Comparison of ENCODE assay signal across 21 cellular contexts in genomic region chrY:12593527-12594216, GRCh38.
DNase-seq lines count a peak whose midpoint lies in the region; ATAC-seq and FAIRE-seq lines count a peak whose summit lies in the region.
"Had no signal": no experiment of that assay in that cellular context is flagged by ENCODE, and none has a peak within 500 bp of the region (broad histone marks: within the 10 kb centered on the region; RNA-seq: fewer than 3 reads in every experiment).

No MANE protein-coding gene starts in this region.

- WGBS in small intestine, 3 donors, result 52 to 58% methylated on average over 5 of the region's 5 CpGs; no CpG with 5 or more reads in 1 of the 3 donors

- H3K36me3 Mint-ChIP-seq in activated T-cell treated with anti-CD3 and anti-CD28 coated beads, Interleukin-2, amount 50 U/mL, for 72 hours (ENCODE audit: insufficient read depth in 2 of 2), result peaks cover 0 to 24% of the 10 kb centered on the region in 2 donors
- no peaks in the 10 kb centered on the region for H3K36me3 Mint-ChIP-seq in activated T-helper 17 cell treated with anti-CD3 and anti-CD28 coated beads, Interleukin-2, amount 50 U/mL, for 72 hours (ENCODE audit: low read depth)

- no peaks in the 10 kb centered on the region for H3K9me3 ChIP-seq in small intestine (ENCODE audit: control insufficient read depth, low read depth)
- H3K9me3 ChIP-seq: upper lobe of right lung had no signal

- no peaks in the 10 kb centered on the region for H3K4me1 ChIP-seq in small intestine (ENCODE audit: control insufficient read depth in 2 of 2, insufficient read depth in 1 of 2, low read depth in 1 of 2, low read length in 1 of 2)
- H3K4me1 ChIP-seq: upper lobe of right lung had no signal

- peak in 1 of 2 donors; percentile 50 for ATAC-seq in activated T-cell treated with anti-CD3 and anti-CD28 coated beads, Interleukin-2, amount 50 U/mL, for 72 hours (replicated peaks in 1 of 2)
- ATAC-seq in activated T-helper 17 cell treated with anti-CD3 and anti-CD28 coated beads, Interleukin-2, amount 50 U/mL, for 72 hours (replicated peaks), result peak; percentile 32
- no peak for ATAC-seq in GM19023 (IDR thresholded peaks at IDR 0.05; ENCODE audit: unreplicated experiment)
- ATAC-seq: Panc1, upper lobe of right lung had no signal

- peak in 1 of 2 donors; percentile 4 for DNase-seq in activated T-cell treated with anti-CD3 and anti-CD28 coated beads, Interleukin-2, amount 50 U/mL, for 72 hours
- DNase-seq in activated T-cell treated with anti-CD3 and anti-CD28 coated beads, Interleukin-2, amount 50 U/mL, for 1 hour, result no peak
- DNase-seq in KBM-7, result peak; percentile 90
- peak; percentile 5 for DNase-seq in small intestine
- no peak for DNase-seq in NCI-H2227 (lab: John Stamatoyannopoulos, UW; ENCODE audit: unreplicated experiment)
- no peak for DNase-seq in SK-N-DZ (ENCODE audit: low spot score)
- DNase-seq: ACHN; aorta; central memory CD4-positive, alpha-beta T cell; DMS 273 treated with DMSO at 0.1 percent for 48 hours; dorsolateral prefrontal cortex; GOT3; NCI-H1092 treated with DMSO at 0.1 percent for 48 hours; NCI-H2029 treated with DMSO at 0.1 percent for 48 hours; nucleus accumbens; retina; upper lobe of right lung had no signal

- no peaks in the 10 kb centered on the region for H3K27me3 Mint-ChIP-seq in activated T-cell treated with anti-CD3 and anti-CD28 coated beads, Interleukin-2, amount 50 U/mL, for 72 hours (ENCODE audit: low read depth)
- no peaks in the 10 kb centered on the region for H3K27me3 Mint-ChIP-seq in activated T-helper 17 cell treated with anti-CD3 and anti-CD28 coated beads, Interleukin-2, amount 50 U/mL, for 72 hours

- H3K27ac Mint-ChIP-seq in activated T-cell treated with anti-CD3 and anti-CD28 coated beads, Interleukin-2, amount 50 U/mL, for 72 hours, result peak overlapping the region; percentile 68
- H3K27ac Mint-ChIP-seq in activated T-helper 17 cell treated with anti-CD3 and anti-CD28 coated beads, Interleukin-2, amount 50 U/mL, for 72 hours, result peak overlapping the region; percentile 31

- in situ Hi-C loops in KBM-7 (cut with MboI; ENCODE audit: low pct_unique_long_range_greater_than_20kb, low sequenced_read_pairs), result no loop called here

- FAIRE-seq in small intestine (lab: Jason Lieb, UNC), result no peak

- no peak overlapping the region for H3K4me3 ChIP-seq in small intestine (ENCODE audit: low read depth in 1 of 2, low read length in 2 of 2)
- H3K4me3 ChIP-seq: dorsolateral prefrontal cortex, upper lobe of right lung had no signal

- H3K9me3 Mint-ChIP-seq in activated T-cell treated with anti-CD3 and anti-CD28 coated beads, Interleukin-2, amount 50 U/mL, for 72 hours, result peaks cover 0 to 21% of the 10 kb centered on the region in 2 donors
- H3K9me3 Mint-ChIP-seq in activated T-helper 17 cell treated with anti-CD3 and anti-CD28 coated beads, Interleukin-2, amount 50 U/mL, for 72 hours, result peaks cover 32% of the 10 kb centered on the region

- H3K36me3 ChIP-seq in small intestine (ENCODE audit: control insufficient read depth in 2 of 2, insufficient read depth in 2 of 2, low read length in 2 of 2), result no peaks in the 10 kb centered on the region
- H3K36me3 ChIP-seq: upper lobe of right lung had no signal

- H3K27ac ChIP-seq in small intestine (ENCODE audit: low read depth in 1 of 2, low read length in 1 of 2), result no peak overlapping the region
- H3K27ac ChIP-seq: C4-2B, dorsolateral prefrontal cortex, upper lobe of right lung had no signal

- H3K4me3 Mint-ChIP-seq in activated T-cell treated with anti-CD3 and anti-CD28 coated beads, Interleukin-2, amount 50 U/mL, for 72 hours, result peak overlapping the region in 1 of 2 donors; percentile 76
- peak overlapping the region; percentile 48 for H3K4me3 Mint-ChIP-seq in activated T-helper 17 cell treated with anti-CD3 and anti-CD28 coated beads, Interleukin-2, amount 50 U/mL, for 72 hours

- no peaks in the 10 kb centered on the region for H3K27me3 ChIP-seq in small intestine (ENCODE audit: control insufficient read depth in 2 of 2, insufficient read depth in 2 of 2, low read length in 2 of 2)
- H3K27me3 ChIP-seq: dorsolateral prefrontal cortex, upper lobe of right lung had no signal

- H3K4me1 Mint-ChIP-seq in activated T-cell treated with anti-CD3 and anti-CD28 coated beads, Interleukin-2, amount 50 U/mL, for 72 hours (ENCODE audit: low read depth), result no peaks in the 10 kb centered on the region
- H3K4me1 Mint-ChIP-seq in activated T-helper 17 cell treated with anti-CD3 and anti-CD28 coated beads, Interleukin-2, amount 50 U/mL, for 72 hours, result peaks cover 25% of the 10 kb centered on the region

Comparison
In these comparisons a context has a peak if more than half of its experiments do, and no peak if none do; other contexts are left out.
1. DNase-seq: peak in KBM-7 (single experiment) and small intestine (single experiment); none in activated T-cell treated with anti-CD3 and anti-CD28 coated beads, Interleukin-2, amount 50 U/mL, for 1 hour (single experiment), NCI-H2227 (single experiment) and SK-N-DZ (single experiment).